ENCODE assay signal across 11 cellular contexts in the genomic region with DNA sequence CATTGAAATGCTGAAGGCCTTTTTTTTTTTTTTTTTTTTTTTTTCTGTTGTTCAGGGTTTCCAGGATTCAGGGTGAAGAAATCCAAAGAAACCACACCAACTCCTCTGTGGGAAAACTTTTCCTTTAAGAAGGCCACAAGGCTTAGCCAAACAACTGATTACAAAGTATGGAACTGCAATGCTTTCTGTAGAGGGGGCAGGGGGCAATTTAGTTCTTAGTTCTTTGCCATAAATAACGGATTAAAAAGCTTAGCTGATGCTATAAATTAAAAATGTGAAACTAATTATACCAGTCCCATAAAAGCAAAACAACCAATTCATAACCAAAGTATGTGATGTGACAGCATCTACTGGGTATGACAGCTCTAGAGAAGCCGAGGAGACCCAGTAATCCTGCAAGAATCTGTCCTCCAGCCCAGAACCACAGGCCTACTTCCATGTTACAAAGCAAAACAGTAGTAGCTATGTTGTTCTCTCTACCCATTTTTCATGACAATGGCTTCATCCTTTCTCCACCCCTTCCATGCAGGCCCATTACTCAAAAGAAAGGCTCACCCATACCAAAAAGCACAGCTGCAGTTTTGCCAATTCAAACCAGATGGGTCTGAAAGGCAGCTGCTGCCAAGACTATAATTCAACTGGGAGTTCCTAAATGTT.
DNase-seq lines count a peak whose midpoint lies in the region; ATAC-seq and TF ChIP-seq lines count a peak whose summit lies in the region.
"Had no signal": no experiment of that assay in that cellular context is flagged by ENCODE, and none has a peak within 500 bp of the region (broad histone marks: within the 10 kb centered on the region; RNA-seq: fewer than 3 reads in every experiment).

No MANE protein-coding gene starts in this region.

- in situ Hi-C loops in HAP-1 (cut with MboI; ENCODE audit: low sequenced_read_pairs) = no loop called here

- TF ChIP-seq CTCF in left ventricle myocardium inferior (IDR thresholded peaks at IDR 0.05; ENCODE audit: borderline replicate concordance) = no peak
- no peak for TF ChIP-seq CTCF in suprapubic skin (IDR thresholded peaks at IDR 0.05)
- no peak for TF ChIP-seq CTCF in adrenal gland (IDR thresholded peaks at IDR 0.05)

- H3K4me1 ChIP-seq in HAP-1 = peaks cover 12% of the 10 kb centered on the region
- peaks cover 27% of the 10 kb centered on the region for H3K4me1 ChIP-seq in adipocyte (ENCODE audit: control insufficient read depth, insufficient read depth, low read length)
- no peaks in the 10 kb centered on the region for H3K4me1 ChIP-seq in left ventricle myocardium inferior
- peaks cover 9% of the 10 kb centered on the region for H3K4me1 ChIP-seq in suprapubic skin
- H3K4me1 ChIP-seq in adrenal gland (replicated peaks in 1 of 2) = no peaks in the 10 kb centered on the region

- H3K27me3 ChIP-seq in HAP-1 (ENCODE audit: low read depth) = no peaks in the 10 kb centered on the region
- no peaks in the 10 kb centered on the region for H3K27me3 ChIP-seq in adipocyte (replicated peaks; ENCODE audit: control insufficient read depth, insufficient read depth, low read length)
- no peaks in the 10 kb centered on the region for H3K27me3 ChIP-seq in left ventricle myocardium inferior (ENCODE audit: low read depth)
- H3K27me3 ChIP-seq in suprapubic skin = no peaks in the 10 kb centered on the region
- H3K27me3 ChIP-seq in adrenal gland = no peaks in the 10 kb centered on the region
- H3K27me3 ChIP-seq: gastrocnemius medialis had no signal

- no peak for ATAC-seq in HG03378 (IDR thresholded peaks at IDR 0.05; ENCODE audit: unreplicated experiment)
- ATAC-seq: stimulated activated memory B cell treated with anti-CD40 and anti-IgM and Interleukin-4, amounts not matched to agents 10 μg/mL and 1 μg/mL and 100 μg/mL, for 72 hours had no signal

- no peak for TF ChIP-seq EP300 in suprapubic skin (IDR thresholded peaks at IDR 0.05)

- DNase-seq in HAP-1 (ENCODE audit: low spot score in 2 of 2) (peak; percentile 8 to 10), adipocyte (ENCODE audit: low read depth) (peak; percentile 83), left ventricle myocardium inferior (no peak), suprapubic skin (ENCODE audit: low spot score in 2 of 2) (no peak), adrenal gland (no peak), NCI-H82 treated with DMSO at 0.1 percent for 48 hours (lab: John Stamatoyannopoulos, UW; ENCODE audit: unreplicated experiment) (no peak)
- DNase-seq: activated CD4-positive, alpha-beta T cell treated with anti-CD3 and anti-CD28 coated beads for 1 hour; gastrocnemius medialis; SHP77 had no signal

- H3K27ac ChIP-seq in left ventricle myocardium inferior (replicated peaks) = peak overlapping the region; percentile 53
- peak overlapping the region; percentile 12 for H3K27ac ChIP-seq in suprapubic skin
- no peak overlapping the region for H3K27ac ChIP-seq in adrenal gland

- intact Hi-C loops in left ventricle myocardium inferior (cut with micrococcal nuclease) = no loop called here
- intact Hi-C loops in adrenal gland (cut with DNase I) = no loop called here

- H3K36me3 ChIP-seq in HAP-1 (replicated peaks) (no peaks in the 10 kb centered on the region), adipocyte (ENCODE audit: control insufficient read depth, insufficient read depth, low read length, severe bottlenecking) (no peaks in the 10 kb centered on the region), left ventricle myocardium inferior (no peaks in the 10 kb centered on the region), suprapubic skin (no peaks in the 10 kb centered on the region), adrenal gland (replicated peaks in 1 of 2) (no peaks in the 10 kb centered on the region)
- H3K36me3 ChIP-seq: gastrocnemius medialis had no signal

- TF ChIP-seq POLR2A in suprapubic skin (IDR thresholded peaks at IDR 0.05) (no peak), adrenal gland (IDR thresholded peaks at IDR 0.05) (no peak)

- H3K9me3 ChIP-seq in HAP-1 (peaks cover 3% of the 10 kb centered on the region; the same call in 1 of the 2 replicates), adipocyte (ENCODE audit: control insufficient read depth, low read length) (no peaks in the 10 kb centered on the region), left ventricle myocardium inferior (replicated peaks) (peaks cover 5% of the 10 kb centered on the region), suprapubic skin (no peaks in the 10 kb centered on the region), adrenal gland (replicated peaks in 1 of 3) (no peaks in the 10 kb centered on the region)
- H3K9me3 ChIP-seq: gastrocnemius medialis had no signal

- 45% methylated on average over 2 of the region's 2 CpGs for WGBS in suprapubic skin
- 77 to 91% (median 79%) methylated on average over 2 of the region's 2 CpGs for WGBS in adrenal gland, 4 donors

- H3K4me3 ChIP-seq in HAP-1 (no peak overlapping the region), adipocyte (ENCODE audit: low read length) (no peak overlapping the region), left ventricle myocardium inferior (no peak overlapping the region), suprapubic skin (no peak overlapping the region), adrenal gland (no peak overlapping the region)
- H3K4me3 ChIP-seq: gastrocnemius medialis had no signal

- no peak overlapping the region for H3K9ac ChIP-seq in adipocyte (ENCODE audit: low read length)

Comparison
In these comparisons a context has a peak if more than half of its experiments do, and no peak if none do; other contexts are left out.
1. DNase-seq: peak in HAP-1 (2 of 2) and adipocyte (single experiment); none in left ventricle myocardium inferior (single experiment), suprapubic skin (0 of 2), adrenal gland (0 of 7) and NCI-H82 treated with DMSO at 0.1 percent for 48 hours (single experiment).
2. H3K27ac ChIP-seq: peak in left ventricle myocardium inferior (single experiment) and suprapubic skin (single experiment); none in adrenal gland (0 of 5).